11 cellular contexts compared by ENCODE assay signal in genomic region chr3:37456270-37456708, GRCh38. TPM values are rescaled to one million over a fixed set of nuclear protein-coding genes. Genes with fewer than 3 reads are reported as not detected.
DNase-seq lines count a peak whose midpoint lies in the region; ATAC-seq and TF ChIP-seq lines count a peak whose summit lies in the region.
"Had no signal": no experiment of that assay in that cellular context is flagged by ENCODE, and none has a peak within 500 bp of the region (broad histone marks: within the 10 kb centered on the region; RNA-seq: fewer than 3 reads in every experiment).

No MANE protein-coding gene starts in this region.

- peaks cover 0 to 5% (median 2%) of the 10 kb centered on the region in 4 donors for H3K4me1 ChIP-seq in right lobe of liver
- H3K4me1 ChIP-seq in suprapubic skin: peaks cover 60% of the 10 kb centered on the region
- H3K4me1 ChIP-seq in naive thymus-derived CD4-positive, alpha-beta T cell (ENCODE audit: control insufficient read depth in 2 of 2, insufficient read depth in 2 of 2, low read length in 2 of 2): no peaks in the 10 kb centered on the region

- DNase-seq in NB4 (ENCODE audit: low read depth): peak; percentile 43
- peak; percentile 60 to 69 (median 63) for DNase-seq in right lobe of liver
- DNase-seq in suprapubic skin (ENCODE audit: low spot score in 2 of 2): peak in 1 of 2 donors; percentile 84
- no peak for DNase-seq in HEK293T (ENCODE audit: extremely low spot score)
- no peak for DNase-seq in activated CD8-positive, alpha-beta memory T cell treated with anti-CD3 and anti-CD28 coated beads for 24 hours
- no peak for DNase-seq in COLO668 (lab: John Stamatoyannopoulos, UW; ENCODE audit: unreplicated experiment)
- DNase-seq in naive thymus-derived CD4-positive, alpha-beta T cell: no peak
- DNase-seq: activated T-cell treated with anti-CD3 and anti-CD28 coated beads, Interleukin-2, amount 50 U/mL, for 1 hour; dermis blood vessel endothelial cell had no signal

- no peaks in the 10 kb centered on the region for H3K9me3 Mint-ChIP-seq in dendritic cell treated with granulocyte-macrophage colony-stimulating factor and Interleukin-4, amounts not matched to agents 40 ng/mL and 50 ng/mL, for 4 days
- H3K9me3 Mint-ChIP-seq in naive thymus-derived CD4-positive, alpha-beta T cell: peaks cover 0 to 2% (median 0%) of the 10 kb centered on the region in 11 donors
- H3K9me3 Mint-ChIP-seq: T-helper 1 cell treated with Interleukin-12 subunit alpha and Interleukin-12 subunit beta and Interleukin-4 antibody, amounts not matched to agents 30 μg/mL and 1 μg/mL, for 36 hours had no signal

- H3K27ac ChIP-seq in right lobe of liver: peak overlapping the region; percentile 20 to 53 (median 49)
- peak overlapping the region; percentile 63 for H3K27ac ChIP-seq in suprapubic skin
- no peak overlapping the region for H3K27ac ChIP-seq in naive thymus-derived CD4-positive, alpha-beta T cell (ENCODE audit: low read depth, low read length)

- no peak overlapping the region for H3K27ac Mint-ChIP-seq in dendritic cell treated with granulocyte-macrophage colony-stimulating factor and Interleukin-4, amounts not matched to agents 40 ng/mL and 50 ng/mL, for 4 days
- no peak overlapping the region for H3K27ac Mint-ChIP-seq in naive thymus-derived CD4-positive, alpha-beta T cell
- H3K27ac Mint-ChIP-seq: T-helper 1 cell treated with Interleukin-12 subunit alpha and Interleukin-12 subunit beta and Interleukin-4 antibody, amounts not matched to agents 30 μg/mL and 1 μg/mL, for 36 hours had no signal

- no peaks in the 10 kb centered on the region for H3K36me3 Mint-ChIP-seq in dendritic cell treated with granulocyte-macrophage colony-stimulating factor and Interleukin-4, amounts not matched to agents 40 ng/mL and 50 ng/mL, for 4 days (ENCODE audit: low read depth)
- H3K36me3 Mint-ChIP-seq in naive thymus-derived CD4-positive, alpha-beta T cell: no peaks in the 10 kb centered on the region

- H3K27me3 ChIP-seq in right lobe of liver: no peaks in the 10 kb centered on the region
- peaks cover 5% of the 10 kb centered on the region for H3K27me3 ChIP-seq in suprapubic skin
- H3K27me3 ChIP-seq in naive thymus-derived CD4-positive, alpha-beta T cell (ENCODE audit: control insufficient read depth in 2 of 2, insufficient read depth in 2 of 2, low read length in 2 of 2): peaks cover 5 to 8% of the 10 kb centered on the region in 2 donors

- H3K9me3 ChIP-seq in right lobe of liver (no peaks in the 10 kb centered on the region), suprapubic skin (no peaks in the 10 kb centered on the region)
- H3K9me3 ChIP-seq in naive thymus-derived CD4-positive, alpha-beta T cell (ENCODE audit: control insufficient read depth in 2 of 3, low read length in 3 of 3): no peaks in the 10 kb centered on the region

- TF ChIP-seq POLR2A in NB4 (IDR thresholded peaks at IDR 0.05; ENCODE audit: extremely low read depth, insufficient read length) (no peak), right lobe of liver (IDR thresholded peaks at IDR 0.05) (no peak), suprapubic skin (IDR thresholded peaks at IDR 0.05) (no peak)

- TF ChIP-seq CTCF in NB4 (IDR thresholded peaks at IDR 0.05; ENCODE audit: low read depth, low read length) (no peak), right lobe of liver (IDR thresholded peaks at IDR 0.05) (no peak), suprapubic skin (IDR thresholded peaks at IDR 0.05) (no peak)

- ATAC-seq in right lobe of liver: peak; percentile 49 to 68 (median 58)
- no peak for ATAC-seq in naive thymus-derived CD4-positive, alpha-beta T cell

- H3K27me3 Mint-ChIP-seq in dendritic cell treated with granulocyte-macrophage colony-stimulating factor and Interleukin-4, amounts not matched to agents 40 ng/mL and 50 ng/mL, for 4 days: peaks cover 47% of the 10 kb centered on the region
- peaks cover 58 to 75% (median 61%) of the 10 kb centered on the region in 5 donors for H3K27me3 Mint-ChIP-seq in naive thymus-derived CD4-positive, alpha-beta T cell

- H3K4me3 Mint-ChIP-seq in dendritic cell treated with granulocyte-macrophage colony-stimulating factor and Interleukin-4, amounts not matched to agents 40 ng/mL and 50 ng/mL, for 4 days: peak overlapping the region; percentile 10
- H3K4me3 Mint-ChIP-seq in naive thymus-derived CD4-positive, alpha-beta T cell: no peak overlapping the region
- H3K4me3 Mint-ChIP-seq: T-helper 1 cell treated with Interleukin-12 subunit alpha and Interleukin-12 subunit beta and Interleukin-4 antibody, amounts not matched to agents 30 μg/mL and 1 μg/mL, for 36 hours had no signal

- TF ChIP-seq EP300 in suprapubic skin (IDR thresholded peaks at IDR 0.05): no peak

- POLR2A ChIA-PET in HEK293T (lab: Yijun Ruan, JAX): no interaction called here
- POLR2A ChIA-PET in naive thymus-derived CD4-positive, alpha-beta T cell (lab: Charles Lee): no interaction called here

- no peak overlapping the region for H3K4me3 ChIP-seq in NB4 (ENCODE audit: low read depth, low read length)
- H3K4me3 ChIP-seq in right lobe of liver: peak overlapping the region in 1 of 3 donors; percentile 7
- H3K4me3 ChIP-seq in suprapubic skin: peak overlapping the region; percentile 9
- H3K4me3 ChIP-seq in naive thymus-derived CD4-positive, alpha-beta T cell (ENCODE audit: low read length): no peak overlapping the region

- H3K4me1 Mint-ChIP-seq in dendritic cell treated with granulocyte-macrophage colony-stimulating factor and Interleukin-4, amounts not matched to agents 40 ng/mL and 50 ng/mL, for 4 days (ENCODE audit: low read depth): peaks cover 54% of the 10 kb centered on the region
- peaks cover 4 to 9% (median 5%) of the 10 kb centered on the region in 7 donors for H3K4me1 Mint-ChIP-seq in naive thymus-derived CD4-positive, alpha-beta T cell

- H3K36me3 ChIP-seq in right lobe of liver (no peaks in the 10 kb centered on the region), suprapubic skin (no peaks in the 10 kb centered on the region)
- no peaks in the 10 kb centered on the region for H3K36me3 ChIP-seq in naive thymus-derived CD4-positive, alpha-beta T cell (ENCODE audit: control insufficient read depth in 2 of 3, insufficient read depth in 3 of 3, low read length in 3 of 3)

- 31% methylated on average over 12 of the region's 12 CpGs for WGBS in right lobe of liver (ENCODE audit: insufficient coverage, low coverage, low lambda C conversion rate, missing lambda C conversion rate)
- WGBS in suprapubic skin: 7% methylated on average over 11 of the region's 12 CpGs

- intact Hi-C loops in dendritic cell treated with granulocyte-macrophage colony-stimulating factor and Interleukin-4, amounts not matched to agents 40 ng/mL and 50 ng/mL, for 4 days (cut with micrococcal nuclease): no loop called here
- intact Hi-C loops in right lobe of liver (cut with DNase I): no loop called here
- intact Hi-C loops in naive thymus-derived CD4-positive, alpha-beta T cell (cut with micrococcal nuclease): no loop called here

- CTCF ChIA-PET in HEK293T (lab: Yijun Ruan, JAX): no interaction called here
- CTCF ChIA-PET in naive thymus-derived CD4-positive, alpha-beta T cell (lab: Charles Lee): no interaction called here

TF ChIP-seq in HEK293T, 16 proteins besides CTCF, POLR2A, EP300 and RAD21:
- TF ChIP-seq SP1 (IDR thresholded peaks at IDR 0.05): no peak
- no peak for TF ChIP-seq ARNT (IDR thresholded peaks at IDR 0.05)
- TF ChIP-seq TARDBP (IDR thresholded peaks at IDR 0.05): no peak
- TF ChIP-seq CTBP1 (IDR thresholded peaks at IDR 0.05; ENCODE audit: borderline replicate concordance): no peak
- no peak for TF ChIP-seq L3MBTL2 (conservative IDR thresholded peaks at IDR 0.05)
- no peak for TF ChIP-seq PKNOX1 (IDR thresholded peaks at IDR 0.05)
- TF ChIP-seq ZNF384 (IDR thresholded peaks at IDR 0.05): no peak

RNA-seq across cellular contexts. Expression of gene ITGA9, which starts 4.3 kb away (rescaled TPM):
- total RNA-seq in right lobe of liver (10 to 100 TPM; 10.3 to 22.2 (median 14.4) TPM), suprapubic skin (1 to 10 TPM; 2.8 to 7.2 (median 5.0) TPM)
- 1 to 10 TPM in 3 of 5 experiments, under 1 TPM in 2; 0.17 to 1.5 (median 1.0) TPM for total RNA-seq in naive thymus-derived CD4-positive, alpha-beta T cell
- polyA plus RNA-seq in naive thymus-derived CD4-positive, alpha-beta T cell: under 1 TPM in 1 of 2 donors, not detected in 1; 0.13 TPM

Comparison
In these comparisons a context has a peak if more than half of its experiments do, and no peak if none do; other contexts are left out.
1. DNase-seq: peak in NB4 (single experiment) and right lobe of liver (3 of 3); none in HEK293T (single experiment), activated CD8-positive, alpha-beta memory T cell treated with anti-CD3 and anti-CD28 coated beads for 24 hours (single experiment), COLO668 (single experiment) and naive thymus-derived CD4-positive, alpha-beta T cell (0 of 9).